11 cellular contexts compared by ENCODE assay signal in the genomic region with DNA sequence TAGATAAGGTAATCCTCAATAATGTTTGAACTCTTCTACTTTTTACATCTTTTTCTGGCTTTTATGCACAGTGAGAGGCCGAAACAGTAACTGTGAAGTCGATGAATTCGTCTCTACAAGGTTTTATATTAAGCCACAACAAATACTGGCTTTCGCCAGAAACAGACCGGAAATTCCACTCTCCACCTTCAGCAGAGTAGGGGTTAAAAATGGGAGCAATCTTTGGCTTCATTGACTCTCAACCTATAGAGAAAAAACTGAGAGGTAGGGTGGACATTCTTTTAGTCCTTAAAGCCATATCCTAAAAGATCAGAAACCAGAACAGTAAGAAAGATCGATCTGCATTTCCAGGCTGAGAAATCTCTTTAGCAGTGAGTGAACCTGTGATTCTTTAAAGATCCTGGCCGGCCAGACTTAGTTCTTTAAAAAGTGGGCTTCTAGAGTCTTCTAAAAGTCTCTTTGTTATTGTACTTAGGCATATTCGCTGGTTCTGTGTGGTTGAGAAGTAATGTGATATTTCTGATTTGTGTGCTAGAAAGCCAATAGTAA. TPM values are rescaled to one million over a fixed set of nuclear protein-coding genes. Genes with fewer than 3 reads are reported as not detected.
DNase-seq lines count a peak whose midpoint lies in the region; ATAC-seq and TF ChIP-seq lines count a peak whose summit lies in the region.
"Had no signal": no experiment of that assay in that cellular context is flagged by ENCODE, and none has a peak within 500 bp of the region (broad histone marks: within the 10 kb centered on the region; RNA-seq: fewer than 3 reads in every experiment).

No MANE protein-coding gene starts in this region.

- no peaks in the 10 kb centered on the region for H3K9me3 ChIP-seq in HAP-1
- H3K9me3 ChIP-seq in SJCRH30 (replicated peaks), result no peaks in the 10 kb centered on the region

- in situ Hi-C loops in HAP-1 (cut with MboI; ENCODE audit: low sequenced_read_pairs), result no loop called here

- no peak for TF ChIP-seq CTCF in foreskin keratinocyte (conservative IDR thresholded peaks at IDR 0.05)

- ATAC-seq in foreskin keratinocyte (no peak), GM21367 (IDR thresholded peaks at IDR 0.05; ENCODE audit: unreplicated experiment) (no peak), GM19452 (IDR thresholded peaks at IDR 0.05; ENCODE audit: unreplicated experiment) (no peak), GM18505 (IDR thresholded peaks at IDR 0.05; ENCODE audit: unreplicated experiment) (no peak)

- H3K4me1 ChIP-seq in HAP-1, result peaks cover 13% of the 10 kb centered on the region; the same call in 1 of the 2 replicates
- H3K4me1 ChIP-seq in SJCRH30, result 0 out of 2 replicates have a peak, but pooled peaks cover 3% of the 10 kb centered on the region
- peaks cover 4% of the 10 kb centered on the region for H3K4me1 ChIP-seq in foreskin keratinocyte

- no peaks in the 10 kb centered on the region for H3K27me3 ChIP-seq in HAP-1 (ENCODE audit: low read depth)
- no peaks in the 10 kb centered on the region for H3K27me3 ChIP-seq in SJCRH30
- no peaks in the 10 kb centered on the region for H3K27me3 ChIP-seq in foreskin keratinocyte

- peak overlapping the region; percentile 75 for H3K4me3 ChIP-seq in HAP-1
- H3K4me3 ChIP-seq in SJCRH30, result peak overlapping the region; percentile 62
- peak overlapping the region; percentile 8 to 67 (median 55) for H3K4me3 ChIP-seq in skin epidermis

- no peak for TF ChIP-seq POLR2A in GM18505 (IDR thresholded peaks at IDR 0.05; ENCODE audit: borderline replicate concordance, extremely low read depth, insufficient read depth, insufficient read length)

- H3K27ac ChIP-seq in SJCRH30 (peak overlapping the region; percentile 67), foreskin keratinocyte (peak overlapping the region; percentile 97), skin epidermis (peak overlapping the region in 19 of 21 experiments; percentile 16 to 88 (median 78))

- H3K36me3 ChIP-seq in HAP-1 (replicated peaks) (no peaks in the 10 kb centered on the region), SJCRH30 (no peaks in the 10 kb centered on the region)

- DNase-seq in HAP-1 (ENCODE audit: low spot score in 2 of 2) (peak in 1 of 2 experiments; percentile 52), SJCRH30 (peak in 1 of 2 experiments; percentile 8), foreskin keratinocyte (peak; percentile 27 to 54), NCI-H2171 treated with DMSO at 0.1 percent for 48 hours (lab: John Stamatoyannopoulos, UW) (no peak)
- DNase-seq: DND-41 had no signal

RNA-seq across cellular contexts. Expression of a gene that starts 1.9 kb away (rescaled TPM):
- 4.7 and 4.8 TPM in 2 replicates for total RNA-seq in SJCRH30 (2014; rRNA removed; shearing (Covaris generic))
- 9.8 and 13.3 TPM in 2 replicates for total RNA-seq in foreskin keratinocyte
- 1.6 and 2.8 TPM in 2 replicates for polyA plus RNA-seq in foreskin keratinocyte

RNA-seq across cellular contexts. Expression of a gene that starts 53.8 kb away (rescaled TPM):
- total RNA-seq in SJCRH30 (2014; rRNA removed; shearing (Covaris generic)), result 0.10 TPM in 1 of 2 replicates, not detected in the other
- not detected in 2 replicates for total RNA-seq in foreskin keratinocyte
- polyA plus RNA-seq in foreskin keratinocyte, result not detected in 2 replicates
- total RNA-seq: activated CD8-positive, alpha-beta memory T cell treated with anti-CD3 and anti-CD28 coated beads for 36 hours; renal cortical epithelial cell had no signal
